ENCODE assay signal across 28 cellular contexts in genomic region chr5:95768731-95769130, GRCh38.
"Had no signal": no experiment of that assay in that cellular context is flagged by ENCODE, and none has a peak within 500 bp of the region (broad histone marks: within the 10 kb centered on the region; RNA-seq: fewer than 3 reads in every experiment).

No MANE protein-coding gene starts in this region.

- H3K9me3 ChIP-seq: adrenal gland, breast epithelium, esophagus squamous epithelium, gastroesophageal sphincter had no signal

- H3K27ac ChIP-seq: adrenal gland, breast epithelium, epithelial cell of prostate, esophagus squamous epithelium, gastroesophageal sphincter, WERI-Rb-1 had no signal

- H3K27me3 ChIP-seq: adrenal gland, breast epithelium, esophagus squamous epithelium, gastroesophageal sphincter had no signal

- DNase-seq: activated B cell treated with CpG ODN at 0.5 μM for 24 hours; activated CD4-positive, alpha-beta T cell treated with anti-CD3 and anti-CD28 coated beads for 48 hours; activated CD4-positive, alpha-beta T cell treated with anti-CD3 and anti-CD28 coated beads, Interleukin-2, amount 50 U/mL, for 1 hour; activated CD4-positive, alpha-beta T cell treated with anti-CD3 and anti-CD28 coated beads, Interleukin-2, amount 50 U/mL, for 48 hours; activated CD8-positive, alpha-beta memory T cell treated with anti-CD3 and anti-CD28 coated beads for 24 hours; activated CD8-positive, alpha-beta T cell treated with anti-CD3 and anti-CD28 coated beads for 36 hours; activated effector memory CD4-positive, alpha-beta T cell treated with anti-CD3 and anti-CD28 coated beads, Interleukin-2, amount 50 U/mL, for 16 hours; activated naive CD4-positive, alpha-beta T cell treated with anti-CD3 and anti-CD28 coated beads for 36 hours; activated naive CD8-positive, alpha-beta T cell treated with anti-CD3 and anti-CD28 coated beads for 36 hours; activated naive CD8-positive, alpha-beta T cell treated with anti-CD3 and anti-CD28 coated beads, Interleukin-2, amount 50 U/mL, for 24 hours; activated T-cell treated with anti-CD3 and anti-CD28 coated beads, Interleukin-2, amount 50 U/mL, for 4 hours; adrenal gland; amygdala; aorta; caudate nucleus; cortex of kidney; dermis blood vessel endothelial cell; effector CD4-positive, alpha-beta T cell; effector memory CD8-positive, alpha-beta T cell; esophagus squamous epithelium; foreskin melanocyte; T-helper 1 cell; T-helper 17 cell; T1000; WERI-Rb-1 had no signal

- H3K4me3 ChIP-seq: adrenal gland, breast epithelium, esophagus squamous epithelium, gastroesophageal sphincter had no signal

- H3K4me1 ChIP-seq: breast epithelium had no signal

- H3K36me3 ChIP-seq: breast epithelium had no signal
